ENCODE assay signal across 17 cellular contexts in genomic region chr17:28520687-28521086, GRCh38. TPM values are rescaled to one million over a fixed set of nuclear protein-coding genes. Genes with fewer than 3 reads are reported as not detected.
DNase-seq lines count a peak whose midpoint lies in the region; ATAC-seq, FAIRE-seq and TF ChIP-seq lines count a peak whose summit lies in the region.
"Had no signal": no experiment of that assay in that cellular context is flagged by ENCODE, and none has a peak within 500 bp of the region (broad histone marks: within the 10 kb centered on the region; RNA-seq: fewer than 3 reads in every experiment).

No MANE protein-coding gene starts in this region.

- H3K4me1 Mint-ChIP-seq in neural crest cell = no peaks in the 10 kb centered on the region

- FAIRE-seq in HTR-8/SVneo (lab: Jason Lieb, UNC) = peak; percentile 52
- FAIRE-seq: A549, H1, HepG2 had no signal

- H3K27ac Mint-ChIP-seq in neural crest cell (ENCODE audit: unreplicated experiment) = peak overlapping the region; percentile 50
- H3K27ac Mint-ChIP-seq: CD8-positive, alpha-beta T cell; H9; IgD-negative memory B cell had no signal

- H3K4me3 Mint-ChIP-seq in neural crest cell = no peak overlapping the region
- H3K4me3 Mint-ChIP-seq: CD8-positive, alpha-beta T cell; IgD-negative memory B cell had no signal

- H3K9me3 Mint-ChIP-seq in neural crest cell = no peaks in the 10 kb centered on the region
- H3K9me3 Mint-ChIP-seq: CD8-positive, alpha-beta T cell; IgD-negative memory B cell had no signal

- H3K27me3 Mint-ChIP-seq in neural crest cell (ENCODE audit: low read depth) = peaks cover 11% of the 10 kb centered on the region
- H3K27me3 Mint-ChIP-seq: IgD-negative memory B cell had no signal

- TF ChIP-seq CTCF in neural crest cell (conservative IDR thresholded peaks at IDR 0.05) = no peak

- ATAC-seq in Right ventricle myocardium superior (ENCODE audit: poor library complexity) (no peak), GM19328 (IDR thresholded peaks at IDR 0.05; ENCODE audit: unreplicated experiment) (no peak)
- ATAC-seq: A549; CD8-positive, alpha-beta T cell; HepG2 had no signal

- H3K36me3 Mint-ChIP-seq in neural crest cell (ENCODE audit: low read depth) = no peaks in the 10 kb centered on the region
- H3K36me3 Mint-ChIP-seq: CD8-positive, alpha-beta T cell had no signal

- intact Hi-C loops in Right ventricle myocardium superior (cut with DNase I) (no loop called here), cardiac septum (cut with DNase I) (no loop called here)

- DNase-seq in Right ventricle myocardium superior = peak; percentile 17
- DNase-seq in cardiac septum (ENCODE audit: low spot score) = no peak
- DNase-seq in HTR-8/SVneo (ENCODE audit: insufficient read length, low spot score) = no peak
- no peak for DNase-seq in neural crest cell (ENCODE audit: low read depth, low spot score)
- no peak for DNase-seq in NK-92 (lab: John Stamatoyannopoulos, UW; ENCODE audit: unreplicated experiment)
- no peak for DNase-seq in NK-92 treated with Interleukin-12 subunit alpha and Interleukin-12 subunit beta, amount 100 ng/mL, for 24 hours (lab: John Stamatoyannopoulos, UW)
- DNase-seq: AML-193; Calu3; CD8-positive, alpha-beta T cell; GF-D8; KBM-7 had no signal

RNA-seq across cellular contexts. Expression of gene FOXN1, which starts 14.5 kb away (rescaled TPM):
- total RNA-seq in Right ventricle myocardium superior (not detected), cardiac septum (not detected), neural crest cell (not detected in 2 replicates)
- total RNA-seq: Calu3; CD8-positive, alpha-beta T cell; H1; H9; HepG2 had no signal

RNA-seq across cellular contexts. Expression of gene UNC119, which starts 31.7 kb away (rescaled TPM):
- total RNA-seq in Right ventricle myocardium superior (22.6 TPM), cardiac septum (16.0 TPM), neural crest cell (59.1 and 63.5 TPM in 2 replicates)

RNA-seq across cellular contexts. Expression of gene SLC13A2, which starts 47.2 kb away (rescaled TPM):
- total RNA-seq in Right ventricle myocardium superior (not detected), cardiac septum (not detected), neural crest cell (not detected in 2 replicates)
- total RNA-seq: Calu3; CD8-positive, alpha-beta T cell; H1; H9; HepG2 had no signal

RNA-seq across cellular contexts. Expression of gene PIGS, which starts 50.6 kb away (rescaled TPM):
- total RNA-seq in Right ventricle myocardium superior (33.4 TPM), cardiac septum (51.5 TPM), neural crest cell (63.5 and 71.1 TPM in 2 replicates)

RNA-seq across cellular contexts. Expression of gene ALDOC, which starts 56.0 kb away (rescaled TPM):
- total RNA-seq in Right ventricle myocardium superior (353 TPM), cardiac septum (326 TPM), neural crest cell (16.1 and 22.2 TPM in 2 replicates)
